Comparison of ENCODE assay signal across 8 cellular contexts in genomic region chr11:46845440-46845739, GRCh38. TPM values are rescaled to one million over a fixed set of nuclear protein-coding genes. Genes with fewer than 3 reads are reported as not detected.
DNase-seq lines count a peak whose midpoint lies in the region; ATAC-seq and TF ChIP-seq lines count a peak whose summit lies in the region.

No MANE protein-coding gene starts in this region.

- TF ChIP-seq CTCF in brain (conservative IDR thresholded peaks at IDR 0.05), result no peak

- peak overlapping the region; percentile 70 for H3K27ac ChIP-seq in CD4-positive, CD25-positive, alpha-beta regulatory T cell (ENCODE audit: insufficient read depth, low read length, poor library complexity, severe bottlenecking)
- peak overlapping the region; percentile 82 to 85 for H3K27ac ChIP-seq in mucosa of rectum (ENCODE audit: low read depth in 2 of 2, low read length in 2 of 2)

- DNase-seq in CD4-positive, CD25-positive, alpha-beta regulatory T cell, result no peak
- no peak for DNase-seq in Ammon's horn (ENCODE audit: low spot score)
- no peak for DNase-seq in NCI-H1694 treated with DMSO at 0.1 percent for 48 hours (lab: John Stamatoyannopoulos, UW)

- peak overlapping the region; percentile 84 for H3K4me3 ChIP-seq in CD4-positive, CD25-positive, alpha-beta regulatory T cell (ENCODE audit: low read depth, low read length)
- peak overlapping the region; percentile 79 to 92 for H3K4me3 ChIP-seq in mucosa of rectum (ENCODE audit: low read length in 2 of 2)

- H3K4me1 ChIP-seq in CD4-positive, CD25-positive, alpha-beta regulatory T cell (ENCODE audit: control insufficient read depth, insufficient read depth, low read length, poor library complexity, severe bottlenecking), result peaks cover 19% of the 10 kb centered on the region
- H3K4me1 ChIP-seq in mucosa of rectum (ENCODE audit: control insufficient read depth in 2 of 2, insufficient read depth in 2 of 2, low read length in 2 of 2), result peaks cover 4 to 9% of the 10 kb centered on the region in 2 donors

- no peak for ATAC-seq in CD4-positive, CD25-positive, alpha-beta regulatory T cell (ENCODE audit: low read depth in 2 of 2)
- ATAC-seq in HG03139 (IDR thresholded peaks at IDR 0.05; ENCODE audit: unreplicated experiment) (peak; percentile 13), GM21737 (IDR thresholded peaks at IDR 0.05; ENCODE audit: unreplicated experiment) (no peak), HG02678 (IDR thresholded peaks at IDR 0.05; ENCODE audit: unreplicated experiment) (no peak)

- peaks cover 10 to 52% (median 34%) of the 10 kb centered on the region in 4 donors for H3K4me1 Mint-ChIP-seq in CD4-positive, CD25-positive, alpha-beta regulatory T cell
- peaks cover 55% of the 10 kb centered on the region for H3K4me1 Mint-ChIP-seq in brain

- peak overlapping the region; percentile 74 to 90 for H3K9ac ChIP-seq in mucosa of rectum (ENCODE audit: low read depth in 1 of 2, low read length in 2 of 2)

- no peaks in the 10 kb centered on the region for H3K27me3 ChIP-seq in CD4-positive, CD25-positive, alpha-beta regulatory T cell (ENCODE audit: control insufficient read depth, insufficient read depth, low read length)
- H3K27me3 ChIP-seq in mucosa of rectum (ENCODE audit: control insufficient read depth in 2 of 2, insufficient read depth in 2 of 2, low read length in 2 of 2), result no peaks in the 10 kb centered on the region

- H3K9me3 ChIP-seq in CD4-positive, CD25-positive, alpha-beta regulatory T cell (ENCODE audit: control insufficient read depth in 2 of 2, low read length in 2 of 2), result no peaks in the 10 kb centered on the region
- no peaks in the 10 kb centered on the region for H3K9me3 ChIP-seq in mucosa of rectum (ENCODE audit: control insufficient read depth in 2 of 2, low read length in 2 of 2)

- H3K36me3 ChIP-seq in CD4-positive, CD25-positive, alpha-beta regulatory T cell (ENCODE audit: control insufficient read depth, insufficient read depth, low read length), result no peaks in the 10 kb centered on the region
- H3K36me3 ChIP-seq in mucosa of rectum (ENCODE audit: control insufficient read depth in 2 of 2, insufficient read depth in 2 of 2, low read length in 2 of 2), result no peaks in the 10 kb centered on the region

- peak overlapping the region; percentile 85 to 95 (median 94) for H3K4me3 Mint-ChIP-seq in CD4-positive, CD25-positive, alpha-beta regulatory T cell
- peak overlapping the region; percentile 90 to 96 (median 92) for H3K4me3 Mint-ChIP-seq in brain

- H3K27ac Mint-ChIP-seq in CD4-positive, CD25-positive, alpha-beta regulatory T cell, result peak overlapping the region; percentile 84 to 96 (median 91)
- peak overlapping the region; percentile 76 to 92 (median 88) for H3K27ac Mint-ChIP-seq in brain

- no peaks in the 10 kb centered on the region for H3K36me3 Mint-ChIP-seq in CD4-positive, CD25-positive, alpha-beta regulatory T cell
- peaks cover 25% of the 10 kb centered on the region for H3K36me3 Mint-ChIP-seq in brain

- peaks cover 10% of the 10 kb centered on the region for H3K27me3 Mint-ChIP-seq in CD4-positive, CD25-positive, alpha-beta regulatory T cell
- peaks cover 9% of the 10 kb centered on the region for H3K27me3 Mint-ChIP-seq in brain

- H3K9me3 Mint-ChIP-seq in CD4-positive, CD25-positive, alpha-beta regulatory T cell, result peaks cover 0 to 1% (median 0%) of the 10 kb centered on the region in 7 donors
- H3K9me3 Mint-ChIP-seq in brain, result peaks cover 0 to 2% (median 0%) of the 10 kb centered on the region in 5 experiments

RNA-seq across cellular contexts. Expression of gene CKAP5, which starts 0.7 kb away (rescaled TPM):
- 45.4 TPM for total RNA-seq in CD4-positive, CD25-positive, alpha-beta regulatory T cell
- 10 to 100 TPM in 3 of 4 donors, 1 to 10 TPM in 1; 8.7 to 14.1 (median 12.2) TPM for polyA plus RNA-seq in CD4-positive, CD25-positive, alpha-beta regulatory T cell
- 70.3 TPM for polyA plus RNA-seq in brain (ENCODE audit: insufficient read depth, low read depth, low replicate concordance)
